In the genomic region with DNA sequence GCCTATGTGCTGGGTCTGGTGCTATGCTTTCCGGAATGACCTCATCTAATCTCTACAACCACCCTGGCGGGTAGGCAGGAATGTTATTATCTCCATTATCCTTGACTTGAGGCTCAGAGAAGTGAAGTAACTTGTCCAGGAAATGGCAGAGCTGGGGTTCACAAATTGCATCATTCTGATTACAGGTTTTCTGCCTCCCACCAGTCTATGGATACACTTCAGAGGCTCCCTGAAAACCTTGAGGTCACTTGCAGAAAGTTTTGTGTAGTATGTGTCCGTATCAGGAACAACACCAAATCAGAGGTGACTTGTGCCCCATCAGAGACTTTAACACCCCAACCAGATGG, we compare ENCODE assay signal across 23 cellular contexts. TPM values are rescaled to one million over a fixed set of nuclear protein-coding genes. Genes with fewer than 3 reads are reported as not detected.
DNase-seq lines count a peak whose midpoint lies in the region; ATAC-seq, FAIRE-seq and TF ChIP-seq lines count a peak whose summit lies in the region.
"Had no signal": no experiment of that assay in that cellular context is flagged by ENCODE, and none has a peak within 500 bp of the region (broad histone marks: within the 10 kb centered on the region; RNA-seq: fewer than 3 reads in every experiment).

No MANE protein-coding gene starts in this region.

- no peak for FAIRE-seq in pancreas (lab: Jason Lieb, UNC)
- FAIRE-seq: A549, TTC549 had no signal

- ATAC-seq in pancreas, result peak in 3 of 4 donors; percentile 34 to 57 (median 50)
- ATAC-seq: A549; stimulated activated naive CD8-positive, alpha-beta T cell treated with anti-CD3 and anti-CD28 coated beads, Interleukin-15, amount 100 ng/mL, for 72 hours had no signal

- H3K36me3 ChIP-seq in brain microvascular endothelial cell (replicated peaks) (no peaks in the 10 kb centered on the region), pancreas (no peaks in the 10 kb centered on the region)
- H3K36me3 ChIP-seq: HAP-1, MG63, tibial artery had no signal

- H3K4me3 ChIP-seq in brain microvascular endothelial cell (ENCODE audit: low read depth, low read length), result no peak overlapping the region
- H3K4me3 ChIP-seq in pancreas, result no peak overlapping the region
- H3K4me3 ChIP-seq: A549, esophagus squamous epithelium, HAP-1, MG63, tibial artery had no signal

- intact Hi-C loops in pancreas (cut with DNase I), result no loop called here

- H3K4me1 ChIP-seq in pancreas, result no peaks in the 10 kb centered on the region
- H3K4me1 ChIP-seq: A549, HAP-1 had no signal

- DNase-seq in SKM-1 treated with dmso at 0.1 percent for 144 hours (lab: John Stamatoyannopoulos, UW; ENCODE audit: unreplicated experiment) (peak; percentile 52), SKM-1 (lab: John Stamatoyannopoulos, UW; ENCODE audit: unreplicated experiment) (no peak), MV-4-11 (lab: John Stamatoyannopoulos, UW) (peak; percentile 76), brain microvascular endothelial cell (peak; percentile 33), pancreas (no peak), NCI-H146 treated with DMSO at 0.1 percent for 48 hours (lab: John Stamatoyannopoulos, UW; ENCODE audit: unreplicated experiment) (no peak), GM10248 (ENCODE audit: extremely low spot score) (no peak)
- no peak for DNase-seq in stimulated activated CD4-positive, alpha-beta T cell treated with anti-CD3 and anti-CD28 coated beads, Interleukin-1b, Interleukin-23, amount 100 ng/mL, for 48 hours
- DNase-seq: activated CD4-positive, alpha-beta T cell treated with anti-CD3 and anti-CD28 coated beads, Interleukin-2, amount 50 U/mL, for 1 hour; esophagus squamous epithelium; MG63; NCI-H187; NCI-H774; stimulated activated CD4-positive, alpha-beta T cell treated with anti-CD3 and anti-CD28 coated beads, Interleukin-4, amount 100 ng/mL, for 4 hours; stimulated activated naive CD8-positive, alpha-beta T cell treated with anti-CD3 and anti-CD28 coated beads, Interleukin-15, amount 100 ng/mL, for 72 hours; tibial artery had no signal

- H3K27me3 ChIP-seq in brain microvascular endothelial cell (replicated peaks), result no peaks in the 10 kb centered on the region
- no peaks in the 10 kb centered on the region for H3K27me3 ChIP-seq in pancreas
- H3K27me3 ChIP-seq: esophagus squamous epithelium, MG63, tibial artery had no signal

- no peak for TF ChIP-seq CTCF in brain microvascular endothelial cell (IDR thresholded peaks at IDR 0.05; ENCODE audit: low read depth, low read length, missing control alignments)
- no peak for TF ChIP-seq CTCF in pancreas (IDR thresholded peaks at IDR 0.05)
- TF ChIP-seq CTCF in GM10248 (IDR thresholded peaks at IDR 0.05; ENCODE audit: control extremely low read depth, extremely low read depth, low read depth, missing control alignments), result no peak

- in situ Hi-C loops in brain microvascular endothelial cell (cut with HindIII; ENCODE audit: low pct_ligation_motif_present, low sequenced_read_pairs), result no loop called here

- no peaks in the 10 kb centered on the region for H3K9me3 ChIP-seq in pancreas
- H3K9me3 ChIP-seq: A549, esophagus squamous epithelium, HAP-1, MG63, tibial artery had no signal

- POLR2A ChIA-PET in GM10248 (lab: Yijun Ruan, JAX), result no interaction called here

- CTCF ChIA-PET in GM10248 (lab: Yijun Ruan, JAX), result interaction anchor here (1.2 to 1.7 kb wide), 2 partner anchors 11 to 94 kb away, joined by 3 to 5 read pairs; no protein-coding TSS in a partner anchor

- H3K27ac ChIP-seq in brain microvascular endothelial cell (no peak overlapping the region), pancreas (peak overlapping the region; percentile 16 to 44 (median 36))
- H3K27ac ChIP-seq: A549, esophagus squamous epithelium, tibial artery had no signal

- WGBS in pancreas, 2 donors, result 37 to 59% methylated on average over 3 of the region's 3 CpGs

RNA-seq across cellular contexts. Expression of gene NOD2, which starts 19.1 kb away (rescaled TPM):
- 1 to 10 TPM in 2 of 6 donors, under 1 TPM in 4; 0.08 to 2.1 (median 0.38) TPM for total RNA-seq in pancreas
- polyA plus RNA-seq in pancreas, result under 1 TPM; 0.19 TPM
- polyA plus RNA-seq: A549, BJ had no signal

RNA-seq across cellular contexts. Expression of gene CYLD, which starts 29.3 kb away (rescaled TPM):
- 10 to 100 TPM; 13.0 to 30.3 (median 18.3) TPM for total RNA-seq in pancreas
- polyA plus RNA-seq in pancreas, result 10 to 100 TPM in 1 of 2 donors, 1 to 10 TPM in 1; 6.2 to 10.5 TPM

RNA-seq across cellular contexts. Expression of gene SNX20, which starts 31.4 kb away (rescaled TPM):
- total RNA-seq in pancreas, result 1 to 10 TPM in 2 of 6 donors, under 1 TPM in 4; 0.09 to 2.8 (median 0.55) TPM
- polyA plus RNA-seq in pancreas, result under 1 TPM; 0.40 to 0.57 TPM
- total RNA-seq: chondrocyte, kidney epithelial cell, renal cortical epithelial cell had no signal
- polyA plus RNA-seq: A549, BJ had no signal

Comparison
In these comparisons a context has a peak if more than half of its experiments do, and no peak if none do; other contexts are left out.
1. DNase-seq: peak in SKM-1 treated with dmso at 0.1 percent for 144 hours (single experiment), MV-4-11 (single experiment) and brain microvascular endothelial cell (single experiment); none in SKM-1 (single experiment), pancreas (0 of 6), NCI-H146 treated with DMSO at 0.1 percent for 48 hours (single experiment), stimulated activated CD4-positive, alpha-beta T cell treated with anti-CD3 and anti-CD28 coated beads, Interleukin-1b, Interleukin-23, amount 100 ng/mL, for 48 hours (single experiment) and GM10248 (single experiment).